In the genomic region with DNA sequence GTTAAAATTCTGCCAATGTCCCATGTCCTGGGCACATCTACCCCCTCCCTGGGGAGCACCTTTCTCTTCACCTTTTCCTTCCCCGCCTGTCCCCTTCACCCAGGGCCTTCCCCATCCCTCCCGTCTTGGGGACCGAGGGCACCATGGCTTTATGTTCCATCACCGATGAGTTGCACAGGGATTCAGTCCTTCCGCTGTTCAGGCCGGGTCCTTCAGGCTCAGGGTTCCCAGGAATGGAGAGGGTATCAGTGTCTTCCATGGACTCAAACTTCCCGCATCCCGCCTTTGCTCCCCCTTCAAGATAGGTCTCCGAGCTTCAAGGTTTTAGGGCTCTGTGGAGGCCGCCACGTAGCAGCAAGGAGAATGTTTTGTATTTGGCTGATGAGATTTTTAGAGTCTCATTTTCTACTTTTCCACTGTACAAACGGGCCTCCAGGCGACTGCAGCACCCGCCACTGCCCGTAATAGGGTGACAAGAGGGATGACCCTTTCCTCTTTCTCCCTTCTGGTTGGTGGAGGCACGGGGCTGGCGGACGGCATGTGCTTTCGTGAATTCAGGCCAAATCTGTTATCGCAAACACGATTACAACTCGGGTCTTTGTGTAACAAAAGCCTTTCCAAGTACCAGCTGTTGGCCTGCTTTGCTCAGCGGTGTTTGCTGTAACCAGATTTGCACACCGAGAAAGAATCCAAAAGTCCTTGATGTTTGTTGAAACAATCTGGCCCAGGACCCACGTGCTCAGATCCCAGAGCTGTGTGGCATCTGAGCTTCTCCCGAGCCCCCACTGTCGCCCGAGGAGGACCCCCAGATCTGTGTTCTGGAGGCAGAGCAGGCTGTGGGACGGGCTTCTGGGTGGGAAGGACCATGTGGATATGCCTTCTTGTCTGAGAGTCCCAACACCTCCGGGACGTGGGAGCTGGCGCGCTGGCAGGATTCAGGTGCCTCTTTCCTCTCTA, we compare ENCODE assay signal across 9 cellular contexts.
DNase-seq lines count a peak whose midpoint lies in the region; ATAC-seq and TF ChIP-seq lines count a peak whose summit lies in the region.
"Had no signal": no experiment of that assay in that cellular context is flagged by ENCODE, and none has a peak within 500 bp of the region (broad histone marks: within the 10 kb centered on the region; RNA-seq: fewer than 3 reads in every experiment).

No MANE protein-coding gene starts in this region.

- H3K36me3 ChIP-seq in GM23248 (ENCODE audit: low read depth) (no peaks in the 10 kb centered on the region), SK-N-SH (replicated peaks in 1 of 2; ENCODE audit: control insufficient read depth in 1 of 2, insufficient read depth in 2 of 2, low read length in 1 of 2) (no peaks in the 10 kb centered on the region), rectal smooth muscle tissue (ENCODE audit: control insufficient read depth, insufficient read depth, low read length) (no peaks in the 10 kb centered on the region)

- H3K4me2 ChIP-seq in GM23248 (ENCODE audit: unreplicated experiment) (no peak overlapping the region), SK-N-SH (no peak overlapping the region)

- H3K27ac ChIP-seq in GM23248 (peak overlapping the region; percentile 7; the same call in 1 of the 2 replicates), SK-N-SH (ENCODE audit: low read depth in 2 of 2, low read length in 1 of 2) (peak overlapping the region in 1 of 2 experiments; percentile 100; a peak in 3 of 4 replicates), rectal smooth muscle tissue (ENCODE audit: low read depth, low read length) (peak overlapping the region; percentile 89)

- TF ChIP-seq RAD21 in SK-N-SH (IDR thresholded peaks at IDR 0.05; ENCODE audit: low read length), result peak; percentile 38; the same call in 1 of the 2 replicates

- H3K79me2 ChIP-seq in GM23248 (ENCODE audit: insufficient read depth) (peaks cover 99% of the 10 kb centered on the region), SK-N-SH (ENCODE audit: insufficient read depth) (peaks cover 87% of the 10 kb centered on the region)

- DNase-seq in GM23248 (no peak), SK-N-SH (peak; percentile 91), fibroblast of the conjunctiva (ENCODE audit: low read depth) (peak; percentile 40), SK-N-DZ (ENCODE audit: low spot score) (no peak), globus pallidus (ENCODE audit: low spot score) (no peak)
- DNase-seq: RPMI8226 had no signal

- H3K9ac ChIP-seq in GM23248, result no peak overlapping the region
- H3K9ac ChIP-seq in SK-N-SH, result no peak overlapping the region
- peak overlapping the region; percentile 1 for H3K9ac ChIP-seq in rectal smooth muscle tissue (ENCODE audit: low read length)

- TF ChIP-seq CTCF in SK-N-SH (IDR thresholded peaks at IDR 0.05), result no peak

- in situ Hi-C loops in GM23248 (cut with MboI), result no loop called here

- H4K20me1 ChIP-seq in GM23248 (ENCODE audit: insufficient read depth) (no peaks in the 10 kb centered on the region), SK-N-SH (ENCODE audit: insufficient read depth) (peaks cover 74% of the 10 kb centered on the region)

- H2AFZ ChIP-seq in GM23248 (no peak overlapping the region), SK-N-SH (ENCODE audit: low read depth) (no peak overlapping the region)

- H3K9me3 ChIP-seq in GM23248 (ENCODE audit: low read depth), result no peaks in the 10 kb centered on the region
- H3K9me3 ChIP-seq in SK-N-SH, result no peaks in the 10 kb centered on the region

- H3K4me1 ChIP-seq in GM23248 (ENCODE audit: insufficient read depth) (peaks cover 24% of the 10 kb centered on the region), SK-N-SH (ENCODE audit: control insufficient read depth in 1 of 2, insufficient read depth in 2 of 2, low read depth in 1 of 2, low read length in 1 of 2) (peaks cover 29 to 83% of the 10 kb centered on the region in 2 experiments), rectal smooth muscle tissue (ENCODE audit: control insufficient read depth, insufficient read depth, low read length) (peaks cover 61% of the 10 kb centered on the region)

- H3K9me2 ChIP-seq in GM23248 (ENCODE audit: insufficient read depth), result no peaks in the 10 kb centered on the region
- no peaks in the 10 kb centered on the region for H3K9me2 ChIP-seq in SK-N-SH

- no peaks in the 10 kb centered on the region for H3K27me3 ChIP-seq in GM23248 (replicated peaks; ENCODE audit: insufficient read depth)
- H3K27me3 ChIP-seq in SK-N-SH (ENCODE audit: insufficient read depth), result no peaks in the 10 kb centered on the region
- H3K27me3 ChIP-seq in rectal smooth muscle tissue (ENCODE audit: control insufficient read depth, insufficient read depth, low read length), result no peaks in the 10 kb centered on the region

- 66 to 68% methylated on average over 33 of the region's 33 CpGs for WGBS in GM23248 (ENCODE audit: low coverage in 1 of 2, low lambda C conversion rate in 2 of 2, missing lambda C conversion rate in 2 of 2), 2 experiments
- 83% methylated on average over 33 of the region's 33 CpGs for whole genome bisulfite sequencing in SK-N-SH (ENCODE audit: low lambda C conversion rate)

- H3K4me3 ChIP-seq in GM23248, result no peak overlapping the region
- peak overlapping the region in 1 of 2 experiments; percentile 3; a peak in 1 of 4 replicates for H3K4me3 ChIP-seq in SK-N-SH (ENCODE audit: low read depth in 2 of 2, low read length in 1 of 2)
- H3K4me3 ChIP-seq in rectal smooth muscle tissue (ENCODE audit: low read length), result peak overlapping the region; percentile 84

- peak in 1 of 2 experiments; percentile 90; a peak in 2 of 4 replicates for TF ChIP-seq EP300 in SK-N-SH (IDR thresholded peaks at IDR 0.05; ENCODE audit: borderline replicate concordance in 1 of 2, low read depth in 1 of 2, low read length in 1 of 2)

- POLR2A ChIA-PET in SK-N-SH (lab: Yijun Ruan, JAX), result interaction anchor here (0.6 to 6.6 kb wide), 8 partner anchors 12 to 581 kb away, joined by 3 to 44 read pairs (median 3); a partner anchor contains a TSS

- CTCF ChIA-PET in SK-N-SH (lab: Yijun Ruan, JAX), result interaction anchor here (0.7 to 3.5 kb wide), 17 partner anchors 10 to 117 kb away, joined by 3 to 25 read pairs (median 4); no protein-coding TSS in a partner anchor

- ATAC-seq in GM21367 (IDR thresholded peaks at IDR 0.05; ENCODE audit: unreplicated experiment) (no peak), GM19452 (IDR thresholded peaks at IDR 0.05; ENCODE audit: unreplicated experiment) (no peak)

- H3F3A ChIP-seq in GM23248 (ENCODE audit: insufficient read depth), result peaks cover 9% of the 10 kb centered on the region; the same call in 1 of the 2 replicates
- peaks cover 13% of the 10 kb centered on the region for H3F3A ChIP-seq in SK-N-SH (replicated peaks; ENCODE audit: insufficient read depth)

TF ChIP-seq in SK-N-SH, 30 proteins besides CTCF, POLR2A, EP300 and RAD21:
- TF ChIP-seq CHD2 (IDR thresholded peaks at IDR 0.05; ENCODE audit: low read length, partially characterized antibody) (peak; percentile 89), GABPA (IDR thresholded peaks at IDR 0.05; ENCODE audit: low read depth) (no peak), MEF2A (IDR thresholded peaks at IDR 0.05; ENCODE audit: borderline replicate concordance, low read depth) (no peak), RXRA (IDR thresholded peaks at IDR 0.05; ENCODE audit: borderline replicate concordance, low read depth) (no peak), FOXJ3 (CRISPR knock-in tag; IDR thresholded peaks at IDR 0.05) (peak; percentile 95), MXI1 (IDR thresholded peaks at IDR 0.05; ENCODE audit: low read depth, low read length) (peak; percentile 99), NFIC (IDR thresholded peaks at IDR 0.05; ENCODE audit: borderline replicate concordance) (no peak; the same call in 1 of the 2 replicates), SIN3A (IDR thresholded peaks at IDR 0.05; ENCODE audit: borderline replicate concordance, low read depth, low read length) (no peak), GATA2 (CRISPR knock-in tag; IDR thresholded peaks at IDR 0.05) (peak; percentile 89), RFX5 (IDR thresholded peaks at IDR 0.05; ENCODE audit: low read length) (peak; percentile 74), TCF12 (IDR thresholded peaks at IDR 0.05) (no peak), NRF1 (IDR thresholded peaks at IDR 0.05; ENCODE audit: low read depth, low read length) (no peak), RCOR1 (IDR thresholded peaks at IDR 0.05; ENCODE audit: low read length) (peak; percentile 92)
- TF ChIP-seq, protein P1, sequence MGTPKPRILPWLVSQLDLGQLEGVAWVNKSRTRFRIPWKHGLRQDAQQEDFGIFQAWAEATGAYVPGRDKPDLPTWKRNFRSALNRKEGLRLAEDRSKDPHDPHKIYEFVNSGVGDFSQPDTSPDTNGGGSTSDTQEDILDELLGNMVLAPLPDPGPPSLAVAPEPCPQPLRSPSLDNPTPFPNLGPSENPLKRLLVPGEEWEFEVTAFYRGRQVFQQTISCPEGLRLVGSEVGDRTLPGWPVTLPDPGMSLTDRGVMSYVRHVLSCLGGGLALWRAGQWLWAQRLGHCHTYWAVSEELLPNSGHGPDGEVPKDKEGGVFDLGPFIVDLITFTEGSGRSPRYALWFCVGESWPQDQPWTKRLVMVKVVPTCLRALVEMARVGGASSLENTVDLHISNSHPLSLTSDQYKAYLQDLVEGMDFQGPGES (IDR thresholded peaks at IDR 0.05; ENCODE audit: low read depth, low read length), result no peak
- TF ChIP-seq, protein P2, sequence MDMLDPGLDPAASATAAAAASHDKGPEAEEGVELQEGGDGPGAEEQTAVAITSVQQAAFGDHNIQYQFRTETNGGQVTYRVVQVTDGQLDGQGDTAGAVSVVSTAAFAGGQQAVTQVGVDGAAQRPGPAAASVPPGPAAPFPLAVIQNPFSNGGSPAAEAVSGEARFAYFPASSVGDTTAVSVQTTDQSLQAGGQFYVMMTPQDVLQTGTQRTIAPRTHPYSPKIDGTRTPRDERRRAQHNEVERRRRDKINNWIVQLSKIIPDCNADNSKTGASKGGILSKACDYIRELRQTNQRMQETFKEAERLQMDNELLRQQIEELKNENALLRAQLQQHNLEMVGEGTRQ (IDR thresholded peaks at IDR 0.05; ENCODE audit: borderline replicate concordance, low read depth, low read length), result no peak

Comparison
In these comparisons a context has a peak if more than half of its experiments do, and no peak if none do; other contexts are left out.
1. DNase-seq: peak in SK-N-SH (single experiment) and fibroblast of the conjunctiva (single experiment); none in GM23248 (single experiment), SK-N-DZ (single experiment) and globus pallidus (single experiment).